9 cellular contexts compared by ENCODE assay signal in the genomic region with DNA sequence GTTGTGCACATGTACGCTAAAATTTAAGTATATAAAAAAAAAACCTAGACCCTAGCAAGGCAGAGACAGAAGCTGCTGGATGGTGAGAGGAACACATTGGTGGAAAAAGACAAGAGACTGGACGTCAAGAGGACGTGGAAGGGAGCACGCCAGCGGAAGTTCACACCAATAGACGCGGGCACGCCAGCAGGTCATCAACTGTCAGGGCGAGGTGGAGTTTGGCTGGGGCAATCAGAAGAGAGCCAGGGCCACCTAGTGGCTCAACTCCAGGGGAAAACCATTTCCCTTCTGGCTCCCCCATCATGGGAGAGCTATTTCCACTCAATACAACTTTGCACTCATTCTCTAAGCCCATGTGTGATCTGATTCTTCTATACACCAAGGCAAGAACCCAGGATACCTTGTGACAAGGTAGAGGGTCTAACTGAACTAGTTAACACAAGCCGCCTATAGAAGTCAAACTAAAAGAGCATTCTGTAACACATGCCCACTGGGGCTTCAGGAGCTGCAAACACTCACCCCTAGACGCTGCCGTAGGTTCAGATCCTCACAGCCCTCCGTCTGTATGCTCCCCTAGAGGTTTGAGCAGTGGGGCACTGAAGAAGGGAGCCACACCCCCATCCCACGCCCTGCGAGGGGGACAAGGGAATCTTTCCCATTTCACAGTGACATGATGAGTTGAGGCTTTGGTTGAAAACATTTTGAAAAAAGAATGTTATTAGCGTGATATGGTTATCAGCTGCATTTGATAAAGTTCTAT.
A peak's percentile ranks its signal among the peaks of the same experiment; 100 is the strongest.
DNase-seq lines count a peak whose midpoint lies in the region; ATAC-seq and TF ChIP-seq lines count a peak whose summit lies in the region.
"Had no signal": no experiment of that assay in that cellular context is flagged by ENCODE, and none has a peak within 500 bp of the region (broad histone marks: within the 10 kb centered on the region; RNA-seq: fewer than 3 reads in every experiment).

No MANE protein-coding gene starts in this region.

- peaks cover 0 to 3% of the 10 kb centered on the region in 2 donors for H3K9me3 Mint-ChIP-seq in activated T-cell treated with anti-CD3 and anti-CD28 coated beads, Interleukin-2, amount 50 U/mL, for 72 hours
- no peaks in the 10 kb centered on the region for H3K9me3 Mint-ChIP-seq in endodermal cell

- no peak for TF ChIP-seq POLR2A in NB4 (IDR thresholded peaks at IDR 0.05; ENCODE audit: extremely low read depth, insufficient read length)

- no peaks in the 10 kb centered on the region for H3K36me3 Mint-ChIP-seq in activated T-cell treated with anti-CD3 and anti-CD28 coated beads, Interleukin-2, amount 50 U/mL, for 72 hours (ENCODE audit: insufficient read depth in 2 of 2)
- no peaks in the 10 kb centered on the region for H3K36me3 Mint-ChIP-seq in endodermal cell (ENCODE audit: low read depth)
- H3K36me3 Mint-ChIP-seq: naive B cell had no signal

- WGBS in endodermal cell (ENCODE audit: insufficient coverage in 1 of 2, insufficient read length in 1 of 2), 2 experiments: 64 to 73% methylated on average over 8 to 16 of the region's 16 CpGs

- H3K27ac ChIP-seq in endodermal cell (ENCODE audit: low read depth, low read length) (no peak overlapping the region), substantia nigra (ENCODE audit: low read depth, low read length, poor library complexity, severe bottlenecking) (no peak overlapping the region)

- no peaks in the 10 kb centered on the region for H3K27me3 ChIP-seq in endodermal cell (ENCODE audit: control insufficient read depth, insufficient read depth, low read length, poor library complexity, severe bottlenecking)

- H3K27ac Mint-ChIP-seq in activated T-cell treated with anti-CD3 and anti-CD28 coated beads, Interleukin-2, amount 50 U/mL, for 72 hours: no peak overlapping the region
- H3K27ac Mint-ChIP-seq in endodermal cell: no peak overlapping the region

- DNase-seq in activated T-cell treated with anti-CD3 and anti-CD28 coated beads, Interleukin-2, amount 50 U/mL, for 72 hours: peak; percentile 1 to 2
- DNase-seq in activated T-cell treated with anti-CD3 and anti-CD28 coated beads, Interleukin-2, amount 50 U/mL, for 1 hour: no peak
- DNase-seq in NB4 (ENCODE audit: low read depth): peak; percentile 36
- DNase-seq in endodermal cell: peak; percentile 90
- DNase-seq in substantia nigra (lab: John Stamatoyannopoulos, UW): peak in 33 of 49 donors; percentile 0 to 45 (median 11)
- no peak for DNase-seq in middle frontal gyrus (ENCODE audit: extremely low spot score, low spot score)
- DNase-seq in NCI-H2029 (lab: John Stamatoyannopoulos, UW): no peak
- DNase-seq: naive B cell had no signal

- H3K4me3 Mint-ChIP-seq in activated T-cell treated with anti-CD3 and anti-CD28 coated beads, Interleukin-2, amount 50 U/mL, for 72 hours: no peak overlapping the region
- no peak overlapping the region for H3K4me3 Mint-ChIP-seq in endodermal cell
- H3K4me3 Mint-ChIP-seq: naive B cell had no signal

- H3K9me3 ChIP-seq in endodermal cell (ENCODE audit: control insufficient read depth, low read length): no peaks in the 10 kb centered on the region

- H3K4me1 Mint-ChIP-seq in activated T-cell treated with anti-CD3 and anti-CD28 coated beads, Interleukin-2, amount 50 U/mL, for 72 hours (ENCODE audit: low read depth): no peaks in the 10 kb centered on the region
- no peaks in the 10 kb centered on the region for H3K4me1 Mint-ChIP-seq in endodermal cell

- ATAC-seq in activated T-cell treated with anti-CD3 and anti-CD28 coated beads, Interleukin-2, amount 50 U/mL, for 72 hours (replicated peaks in 1 of 2): peak in 1 of 2 donors; percentile 25
- ATAC-seq in HG02840 (IDR thresholded peaks at IDR 0.05; ENCODE audit: low FRiP score, unreplicated experiment): no peak

- H3K4me3 ChIP-seq in NB4 (ENCODE audit: low read depth, low read length) (no peak overlapping the region), endodermal cell (ENCODE audit: low read length) (no peak overlapping the region)

- TF ChIP-seq CTCF in NB4 (IDR thresholded peaks at IDR 0.05; ENCODE audit: low read depth, low read length): peak; percentile 37
- TF ChIP-seq CTCF in endodermal cell (conservative IDR thresholded peaks at IDR 0.05): peak; percentile 87

- no peak overlapping the region for H3K9ac ChIP-seq in endodermal cell (ENCODE audit: extremely low read depth, low read length, poor library complexity, severe bottlenecking)

- no peaks in the 10 kb centered on the region for H3K36me3 ChIP-seq in endodermal cell (ENCODE audit: control insufficient read depth, insufficient read depth, low read length)

- no peaks in the 10 kb centered on the region for H3K4me1 ChIP-seq in endodermal cell (ENCODE audit: control insufficient read depth, insufficient read depth, low read length)

- no peaks in the 10 kb centered on the region for H3K27me3 Mint-ChIP-seq in activated T-cell treated with anti-CD3 and anti-CD28 coated beads, Interleukin-2, amount 50 U/mL, for 72 hours (ENCODE audit: low read depth)
- peaks cover 2% of the 10 kb centered on the region for H3K27me3 Mint-ChIP-seq in endodermal cell (ENCODE audit: insufficient read depth)
- H3K27me3 Mint-ChIP-seq: naive B cell had no signal

Comparison
In these comparisons a context has a peak if more than half of its experiments do, and no peak if none do; other contexts are left out.
1. DNase-seq: peak in activated T-cell treated with anti-CD3 and anti-CD28 coated beads, Interleukin-2, amount 50 U/mL, for 72 hours (2 of 2), NB4 (single experiment), endodermal cell (single experiment) and substantia nigra (33 of 49); none in activated T-cell treated with anti-CD3 and anti-CD28 coated beads, Interleukin-2, amount 50 U/mL, for 1 hour (single experiment), middle frontal gyrus (single experiment) and NCI-H2029 (single experiment).